ENCODE assay signal across 27 cellular contexts in the genomic region with DNA sequence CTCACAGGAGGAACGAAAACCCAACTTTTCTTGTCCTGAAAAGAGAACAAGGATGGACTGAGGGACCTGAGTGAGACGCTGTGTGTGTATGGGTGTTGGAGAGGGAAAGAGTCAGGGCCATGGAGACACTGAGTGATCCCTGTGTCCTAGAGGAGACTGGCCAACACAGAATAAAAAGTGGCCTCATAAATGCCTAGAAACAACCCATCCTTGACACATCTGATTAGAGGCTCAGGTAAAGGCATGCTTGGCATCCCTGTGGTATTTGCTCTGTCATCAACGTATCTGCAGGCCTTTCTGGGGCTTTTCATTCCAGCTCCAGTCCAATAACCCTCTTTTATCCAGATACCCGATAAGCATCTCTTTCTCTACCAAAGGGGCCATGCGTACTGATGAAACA.
DNase-seq lines count a peak whose midpoint lies in the region; ATAC-seq, FAIRE-seq and TF ChIP-seq lines count a peak whose summit lies in the region.
"Had no signal": no experiment of that assay in that cellular context is flagged by ENCODE, and none has a peak within 500 bp of the region (broad histone marks: within the 10 kb centered on the region; RNA-seq: fewer than 3 reads in every experiment).

No MANE protein-coding gene starts in this region.

- no peak for TF ChIP-seq POLR2A in HCT116 (IDR thresholded peaks at IDR 0.05; ENCODE audit: borderline replicate concordance, extremely low read depth, insufficient read depth, insufficient read length)
- TF ChIP-seq POLR2A in suprapubic skin (IDR thresholded peaks at IDR 0.05): no peak

- peak; percentile 23 for FAIRE-seq in keratinocyte (lab: Jason Lieb, UNC)
- FAIRE-seq: endothelial cell of umbilical vein, G401.6, HTR-8/SVneo had no signal

- H4K20me1 ChIP-seq in HCT116 (ENCODE audit: insufficient read depth) (no peaks in the 10 kb centered on the region), keratinocyte (ENCODE audit: control insufficient read depth, extremely low read depth, insufficient read depth, low read length) (no peaks in the 10 kb centered on the region)
- H4K20me1 ChIP-seq: BLaER1 had no signal

- peaks cover 0 to 6% of the 10 kb centered on the region in 2 experiments; a peak in 1 of 4 replicates for H3K4me1 ChIP-seq in HCT116 (ENCODE audit: control insufficient read depth in 1 of 2, insufficient read depth in 2 of 2, low read length in 2 of 2)
- no peaks in the 10 kb centered on the region for H3K4me1 ChIP-seq in RWPE2 (ENCODE audit: insufficient read depth, poor library complexity, severe bottlenecking)
- peaks cover 10% of the 10 kb centered on the region for H3K4me1 ChIP-seq in keratinocyte (ENCODE audit: control insufficient read depth, extremely low read depth, insufficient read depth, low read length)
- H3K4me1 ChIP-seq in suprapubic skin: peaks cover 12% of the 10 kb centered on the region
- H3K4me1 ChIP-seq: breast epithelium, gastrocnemius medialis, left lung, right atrium auricular region had no signal

- H3K9me1 ChIP-seq in keratinocyte (ENCODE audit: control insufficient read depth, extremely low read depth, insufficient read depth, low read length): no peaks in the 10 kb centered on the region

- H3K4me3 ChIP-seq in HCT116 (replicated peaks in 1 of 2; ENCODE audit: low read depth in 1 of 2, low read length in 2 of 2): no peak overlapping the region
- no peak overlapping the region for H3K4me3 ChIP-seq in RWPE2 (ENCODE audit: severe bottlenecking)
- H3K4me3 ChIP-seq in keratinocyte (ENCODE audit: control insufficient read depth in 2 of 3, extremely low read depth in 1 of 3, insufficient read depth in 2 of 3, low read depth in 1 of 3, low read length in 3 of 3): no peak overlapping the region
- H3K4me3 ChIP-seq in suprapubic skin: no peak overlapping the region
- H3K4me3 ChIP-seq: BLaER1, breast epithelium, gastrocnemius medialis, left lung, ovary, right atrium auricular region, SJCRH30 had no signal

- no peak overlapping the region for H2AFZ ChIP-seq in HCT116 (ENCODE audit: low read depth, low read length, poor library complexity, severe bottlenecking)
- H2AFZ ChIP-seq in keratinocyte (ENCODE audit: control insufficient read depth, low read length): no peak overlapping the region

- no peaks in the 10 kb centered on the region for H3K9me2 ChIP-seq in HCT116 (ENCODE audit: insufficient read depth)

- H3K27ac ChIP-seq in HCT116 (ENCODE audit: low read depth, low read length) (no peak overlapping the region), RWPE2 (ENCODE audit: poor library complexity, severe bottlenecking) (no peak overlapping the region), keratinocyte (ENCODE audit: control insufficient read depth, insufficient read depth, low read length) (no peak overlapping the region), substantia nigra (ENCODE audit: low read depth, low read length, poor library complexity, severe bottlenecking) (peak overlapping the region; percentile 12), suprapubic skin (no peak overlapping the region)
- H3K27ac ChIP-seq: BLaER1, breast epithelium, gastrocnemius medialis, KMS-11, left lung, ovary, right atrium auricular region, SJCRH30 had no signal

- no TSS peak for BruUV-seq in HCT116 (replicated peaks; lab: Mats Ljungman, UMichigan)

- DNase-seq in HCT116 (ENCODE audit: low read depth, low spot score) (no peak), RWPE2 (ENCODE audit: low spot score) (no peak), keratinocyte (ENCODE audit: low read depth, low spot score) (no peak), substantia nigra (lab: John Stamatoyannopoulos, UW) (no peak), NCI-H146 (lab: John Stamatoyannopoulos, UW) (no peak), suprapubic skin (ENCODE audit: low spot score in 2 of 2) (no peak), NCI-H1436 treated with DMSO at 0.1 percent for 48 hours (lab: John Stamatoyannopoulos, UW) (no peak)
- DNase-seq: activated CD4-positive, alpha-beta T cell treated with anti-CD3 and anti-CD28 coated beads, Interleukin-2, amount 10 ng/mL, durations not matched to agents 7 days and 5 days; activated effector memory CD4-positive, alpha-beta T cell treated with anti-CD3 and anti-CD28 coated beads, Interleukin-2, amount 50 U/mL, for 16 hours; activated T-cell treated with anti-CD3 and anti-CD28 coated beads, Interleukin-2, amount 50 U/mL, for 24 hours; gastrocnemius medialis; left lung; NCI-H1417 treated with DMSO at 0.1 percent for 48 hours; NCI-H345; NCI-H748 treated with DMSO at 0.1 percent for 48 hours; ovary; SJCRH30; stimulated activated CD4-positive, alpha-beta T cell treated with anti-CD3 and anti-CD28 coated beads, Interleukin-1b, Interleukin-23, amount 100 ng/mL, for 48 hours; SW 1271; T-helper 9 cell had no signal

- dilution Hi-C loops in keratinocyte (cut with MboI; ENCODE audit: extremely low pct_ligation_motif_present, low sequenced_read_pairs): no loop called here

- no peaks in the 10 kb centered on the region for H3K79me2 ChIP-seq in HCT116 (ENCODE audit: insufficient read depth, low read length)
- H3K79me2 ChIP-seq in keratinocyte (ENCODE audit: control insufficient read depth, insufficient read depth, low read length): no peaks in the 10 kb centered on the region

- POLR2A ChIA-PET in HCT116 (lab: Charles Lee): no interaction called here

- intact Hi-C loops in HCT116 (cut with micrococcal nuclease): no loop called here

- ATAC-seq in HCT116: 0 out of 2 replicates have a peak, but pooled peaks have one; percentile 34
- ATAC-seq in RWPE2 (ENCODE audit: low read depth): peak; percentile 46; the same call in 1 of the 3 replicates
- ATAC-seq: gastrocnemius medialis, left lung had no signal

- 79% methylated on average over 5 of the region's 5 CpGs for WGBS in suprapubic skin

- CTCF ChIA-PET in HCT116 (lab: Charles Lee): no interaction called here

- no peaks in the 10 kb centered on the region for H3K27me3 ChIP-seq in HCT116 (ENCODE audit: insufficient read depth, low read length)
- H3K27me3 ChIP-seq in RWPE2 (ENCODE audit: insufficient read depth, poor library complexity, severe bottlenecking): no peaks in the 10 kb centered on the region
- no peaks in the 10 kb centered on the region for H3K27me3 ChIP-seq in keratinocyte (ENCODE audit: control insufficient read depth, extremely low read depth, insufficient read depth, low read length)
- H3K27me3 ChIP-seq in suprapubic skin: no peaks in the 10 kb centered on the region
- H3K27me3 ChIP-seq: BLaER1, breast epithelium, gastrocnemius medialis, ovary, right atrium auricular region, SJCRH30 had no signal

- H3K9ac ChIP-seq in HCT116 (ENCODE audit: low read length) (no peak overlapping the region), keratinocyte (ENCODE audit: control insufficient read depth, extremely low read depth, insufficient read depth, low read length) (no peak overlapping the region)
- H3K9ac ChIP-seq: BLaER1, KMS-11 had no signal

- H3K4me2 ChIP-seq in HCT116 (ENCODE audit: low read length): no peak overlapping the region
- H3K4me2 ChIP-seq in keratinocyte (ENCODE audit: control insufficient read depth, extremely low read depth, insufficient read depth, low read depth, low read length): no peak overlapping the region
- H3K4me2 ChIP-seq: BLaER1, KMS-11 had no signal

- TF ChIP-seq RAD21 in HCT116 (IDR thresholded peaks at IDR 0.05; ENCODE audit: low read depth): no peak

- no peak for TF ChIP-seq EP300 in suprapubic skin (IDR thresholded peaks at IDR 0.05)

- no peaks in the 10 kb centered on the region for H3K36me3 ChIP-seq in HCT116 (ENCODE audit: control insufficient read depth in 1 of 2, insufficient read depth in 2 of 2, low read length in 2 of 2)
- no peaks in the 10 kb centered on the region for H3K36me3 ChIP-seq in RWPE2 (ENCODE audit: low read depth)
- H3K36me3 ChIP-seq in keratinocyte (ENCODE audit: control insufficient read depth in 2 of 2, extremely low read depth in 1 of 2, insufficient read depth in 2 of 2, low read length in 2 of 2): peaks cover 0 to 3% of the 10 kb centered on the region in 2 experiments
- no peaks in the 10 kb centered on the region for H3K36me3 ChIP-seq in suprapubic skin
- H3K36me3 ChIP-seq: BLaER1, breast epithelium, gastrocnemius medialis, left lung, ovary, right atrium auricular region, SJCRH30 had no signal

- TF ChIP-seq CTCF in HCT116 (IDR thresholded peaks at IDR 0.05 in 2 of 3, conservative IDR thresholded peaks at IDR 0.05 in 1 of 3; ENCODE audit: borderline replicate concordance in 1 of 3, insufficient read depth in 1 of 3, low read depth in 2 of 3, low read length in 2 of 3): no peak
- no peak for TF ChIP-seq CTCF in RWPE2 (IDR thresholded peaks at IDR 0.05; ENCODE audit: poor library complexity, severe bottlenecking)
- TF ChIP-seq CTCF in keratinocyte (optimal IDR thresholded peaks at IDR 0.05 in 1 of 3, IDR thresholded peaks at IDR 0.05 in 1 of 3, conservative IDR thresholded peaks at IDR 0.05 in 1 of 3; ENCODE audit: extremely low read depth in 1 of 3, insufficient read depth in 2 of 3, low read length in 3 of 3): no peak
- TF ChIP-seq CTCF in suprapubic skin (IDR thresholded peaks at IDR 0.05): no peak

- H3K9me3 ChIP-seq in HCT116 (ENCODE audit: control insufficient read depth in 1 of 2, insufficient read depth in 1 of 2, low read depth in 1 of 2, low read length in 2 of 2): no peaks in the 10 kb centered on the region
- H3K9me3 ChIP-seq in RWPE2 (ENCODE audit: severe bottlenecking): no peaks in the 10 kb centered on the region
- no peaks in the 10 kb centered on the region for H3K9me3 ChIP-seq in keratinocyte (ENCODE audit: control insufficient read depth, low read depth, low read length)
- no peaks in the 10 kb centered on the region for H3K9me3 ChIP-seq in suprapubic skin
- H3K9me3 ChIP-seq: BLaER1, breast epithelium, gastrocnemius medialis, left lung, ovary, right atrium auricular region, SJCRH30 had no signal

- RAD21 ChIA-PET in HCT116 (lab: Charles Lee; ENCODE audit: low non-redundant PET in 1 of 2, low total read pairs in 2 of 2, uncharacterized antibody in 2 of 2, unreplicated experiment in 2 of 2): no interaction called here

TF ChIP-seq in HCT116, 20 proteins besides CTCF, POLR2A, EP300 and RAD21 (continues in another document):
- TF ChIP-seq FOSL1 (IDR thresholded peaks at IDR 0.05; ENCODE audit: low read depth): no peak
- no peak for TF ChIP-seq EZH2 (IDR thresholded peaks at IDR 0.05)
- no peak for TF ChIP-seq JUND (IDR thresholded peaks at IDR 0.05)
- TF ChIP-seq CEBPB (IDR thresholded peaks at IDR 0.05; ENCODE audit: low read depth): no peak
- TF ChIP-seq, protein P1, sequence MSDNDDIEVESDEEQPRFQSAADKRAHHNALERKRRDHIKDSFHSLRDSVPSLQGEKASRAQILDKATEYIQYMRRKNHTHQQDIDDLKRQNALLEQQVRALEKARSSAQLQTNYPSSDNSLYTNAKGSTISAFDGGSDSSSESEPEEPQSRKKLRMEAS (IDR thresholded peaks at IDR 0.05): no peak
- TF ChIP-seq, protein P2, sequence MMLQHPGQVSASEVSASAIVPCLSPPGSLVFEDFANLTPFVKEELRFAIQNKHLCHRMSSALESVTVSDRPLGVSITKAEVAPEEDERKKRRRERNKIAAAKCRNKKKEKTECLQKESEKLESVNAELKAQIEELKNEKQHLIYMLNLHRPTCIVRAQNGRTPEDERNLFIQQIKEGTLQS (IDR thresholded peaks at IDR 0.05): no peak
- no peak for TF ChIP-seq ZFX (IDR thresholded peaks at IDR 0.05)
- no peak for TF ChIP-seq EGR1 (IDR thresholded peaks at IDR 0.05; ENCODE audit: low read depth)
- TF ChIP-seq CBX3 (IDR thresholded peaks at IDR 0.05; ENCODE audit: low read depth): no peak
